In the genomic region with DNA sequence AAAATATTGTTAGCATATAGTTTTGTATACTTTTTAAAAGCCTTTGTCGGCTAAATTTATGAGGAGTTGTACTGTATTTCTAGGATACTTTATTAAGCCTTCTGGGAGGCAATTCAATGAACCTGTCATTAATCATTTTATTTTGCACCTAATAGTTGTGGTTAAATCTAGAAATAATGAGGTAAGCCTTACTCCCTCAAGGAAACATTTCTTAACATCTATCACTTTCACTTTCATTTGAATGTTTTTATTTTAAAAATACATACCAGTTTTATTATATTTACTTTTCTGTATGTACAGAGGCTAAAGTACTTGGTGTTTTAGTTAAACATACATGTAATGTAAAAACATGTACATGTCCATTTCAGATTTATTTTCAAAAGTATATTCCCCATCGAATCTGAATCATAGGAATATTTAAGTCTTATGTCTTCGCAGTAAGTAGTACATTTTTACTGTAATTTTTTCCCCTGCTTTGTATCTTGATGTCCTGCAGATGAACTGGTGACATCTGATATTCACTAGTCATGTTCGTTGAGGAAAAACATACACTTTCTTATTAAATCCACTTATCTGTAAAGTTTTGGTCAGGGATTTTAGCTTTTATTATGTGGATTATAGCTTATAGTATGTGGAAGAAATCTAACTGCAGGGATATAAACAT, we compare ENCODE assay signal across 11 cellular contexts.
DNase-seq lines count a peak whose midpoint lies in the region; ATAC-seq, FAIRE-seq and TF ChIP-seq lines count a peak whose summit lies in the region.
"Had no signal": no experiment of that assay in that cellular context is flagged by ENCODE, and none has a peak within 500 bp of the region (broad histone marks: within the 10 kb centered on the region; RNA-seq: fewer than 3 reads in every experiment).

No MANE protein-coding gene starts in this region.

- DNase-seq in breast epithelium (ENCODE audit: low spot score in 2 of 2) (no peak), MCF 10A (ENCODE audit: unreplicated experiment) (no peak), HepG2 (ENCODE audit: low spot score) (no peak), tibial artery (no peak), GM19238 (ENCODE audit: insufficient read length, low spot score) (no peak), retina (no peak), GM12892 (ENCODE audit: insufficient read length) (no peak)
- DNase-seq in activated naive CD8-positive, alpha-beta T cell treated with anti-CD3 and anti-CD28 coated beads, Interleukin-2, amount 10 ng/mL, durations not matched to agents 7 days and 5 days, result no peak
- DNase-seq: activated B cell treated with CpG ODN at 0.5 μM for 24 hours, cortex of kidney, NCI-H2029 had no signal

- H3K9ac ChIP-seq in HepG2 (ENCODE audit: insufficient read depth, low read depth, low read length), result no peak overlapping the region

- ATAC-seq in activated naive CD8-positive, alpha-beta T cell treated with anti-CD3 and anti-CD28 coated beads, Interleukin-2, amount 10 ng/mL, durations not matched to agents 7 days and 5 days (ENCODE audit: low read depth), result no peak
- ATAC-seq in HepG2, result no peak

- BruUV-seq in MCF 10A (replicated peaks; lab: Mats Ljungman, UMichigan) (no TSS peak), HepG2 (replicated peaks; lab: Mats Ljungman, UMichigan) (no TSS peak)

- no peaks in the 10 kb centered on the region for H3K27me3 Mint-ChIP-seq in MCF 10A (ENCODE audit: insufficient read depth, unreplicated experiment)
- no peaks in the 10 kb centered on the region for H3K27me3 Mint-ChIP-seq in activated naive CD8-positive, alpha-beta T cell treated with anti-CD3 and anti-CD28 coated beads, Interleukin-2, amount 10 ng/mL, durations not matched to agents 7 days and 5 days
- H3K27me3 Mint-ChIP-seq: activated B cell treated with CpG ODN at 0.5 μM for 24 hours had no signal

- POLR2A ChIA-PET in MCF 10A (lab: Yijun Ruan, JAX) (interaction anchor here (0.6 kb wide), 1 partner anchor 95 kb away, joined by 4 read pairs; no protein-coding TSS in a partner anchor), HepG2 (lab: Yijun Ruan, JAX) (no interaction called here)
- POLR2A ChIA-PET in activated naive CD8-positive, alpha-beta T cell treated with anti-CD3 and anti-CD28 coated beads, Interleukin-2, amount 10 ng/mL, durations not matched to agents 7 days and 5 days (lab: Charles Lee), result no interaction called here

- intact Hi-C loops in breast epithelium (cut with DNase I; ENCODE audit: low total_unique reads), result no loop called here
- intact Hi-C loops in MCF 10A (cut with micrococcal nuclease), result no loop called here
- intact Hi-C loops in HepG2 (cut with micrococcal nuclease; ENCODE audit: unreplicated experiment), result no loop called here
- intact Hi-C loops in tibial artery (cut with DNase I; ENCODE audit: low total_unique reads), result no loop called here

- H3K27ac ChIP-seq in breast epithelium (no peak overlapping the region), HepG2 (ENCODE audit: extremely low read length, insufficient read depth, low read length) (no peak overlapping the region), tibial artery (peak overlapping the region in 1 of 2 donors; percentile 7)

- H3K36me3 ChIP-seq in breast epithelium (no peaks in the 10 kb centered on the region), HepG2 (replicated peaks in 1 of 2; ENCODE audit: control insufficient read depth in 1 of 2, insufficient read depth in 2 of 2, low read length in 2 of 2) (no peaks in the 10 kb centered on the region), tibial artery (no peaks in the 10 kb centered on the region)

- H3K4me1 ChIP-seq in breast epithelium (no peaks in the 10 kb centered on the region), HepG2 (ENCODE audit: insufficient read depth, low read length) (peaks cover 32% of the 10 kb centered on the region), tibial artery (peaks cover 0 to 17% (median 4%) of the 10 kb centered on the region in 4 donors)

- H3K27me3 ChIP-seq in breast epithelium (no peaks in the 10 kb centered on the region), HepG2 (ENCODE audit: control insufficient read depth in 1 of 2, insufficient read depth in 2 of 2, low read length in 2 of 2) (no peaks in the 10 kb centered on the region; a peak in 1 of 5 replicates), tibial artery (no peaks in the 10 kb centered on the region)

- TF ChIP-seq CTCF in breast epithelium (IDR thresholded peaks at IDR 0.05), result no peak
- TF ChIP-seq CTCF in MCF 10A (IDR thresholded peaks at IDR 0.05; ENCODE audit: unreplicated experiment), result no peak
- TF ChIP-seq CTCF in HepG2 (CRISPR knock-in tag; IDR thresholded peaks at IDR 0.05), result no peak
- TF ChIP-seq CTCF in tibial artery (IDR thresholded peaks at IDR 0.05), result no peak

- no peak overlapping the region for H3K27ac Mint-ChIP-seq in MCF 10A (ENCODE audit: low read depth, unreplicated experiment)
- H3K27ac Mint-ChIP-seq in activated naive CD8-positive, alpha-beta T cell treated with anti-CD3 and anti-CD28 coated beads, Interleukin-2, amount 10 ng/mL, durations not matched to agents 7 days and 5 days, result peak overlapping the region; percentile 79
- H3K27ac Mint-ChIP-seq: activated B cell treated with CpG ODN at 0.5 μM for 24 hours had no signal

- TF ChIP-seq RAD21 in HepG2 (CRISPR knock-in tag; IDR thresholded peaks at IDR 0.05), result no peak

- no peaks in the 10 kb centered on the region for H3K9me3 ChIP-seq in breast epithelium
- H3K9me3 ChIP-seq in HepG2 (ENCODE audit: low read length), result no peaks in the 10 kb centered on the region
- H3K9me3 ChIP-seq in tibial artery, result no peaks in the 10 kb centered on the region

- H3K36me3 Mint-ChIP-seq in MCF 10A (ENCODE audit: insufficient read depth, unreplicated experiment), result no peaks in the 10 kb centered on the region
- no peaks in the 10 kb centered on the region for H3K36me3 Mint-ChIP-seq in activated naive CD8-positive, alpha-beta T cell treated with anti-CD3 and anti-CD28 coated beads, Interleukin-2, amount 10 ng/mL, durations not matched to agents 7 days and 5 days

- no peak overlapping the region for H3K4me3 Mint-ChIP-seq in MCF 10A (ENCODE audit: unreplicated experiment)
- H3K4me3 Mint-ChIP-seq in activated naive CD8-positive, alpha-beta T cell treated with anti-CD3 and anti-CD28 coated beads, Interleukin-2, amount 10 ng/mL, durations not matched to agents 7 days and 5 days, result peak overlapping the region; percentile 68
- H3K4me3 Mint-ChIP-seq: activated B cell treated with CpG ODN at 0.5 μM for 24 hours had no signal

- peak overlapping the region in 2 of 3 donors; percentile 14 to 43 for H3K4me3 ChIP-seq in breast epithelium
- H3K4me3 ChIP-seq in HepG2 (replicated peaks in 1 of 3; ENCODE audit: insufficient read depth in 1 of 3, low read depth in 2 of 3, low read length in 3 of 3), result no peak overlapping the region
- H3K4me3 ChIP-seq in tibial artery, result peak overlapping the region; percentile 23 to 35

- H3K4me1 Mint-ChIP-seq in MCF 10A (ENCODE audit: insufficient read depth, unreplicated experiment), result peaks cover 15% of the 10 kb centered on the region
- H3K4me1 Mint-ChIP-seq in activated naive CD8-positive, alpha-beta T cell treated with anti-CD3 and anti-CD28 coated beads, Interleukin-2, amount 10 ng/mL, durations not matched to agents 7 days and 5 days, result peaks cover 10% of the 10 kb centered on the region

- in situ Hi-C loops in HepG2 (cut with HindIII; ENCODE audit: extremely low pct_ligation_motif_present, low pct_unique_long_range_greater_than_20kb), result no loop called here

- 52% methylated on average over 4 of the region's 4 CpGs for WGBS in HepG2 (ENCODE audit: low lambda C conversion rate)

- no peak for TF ChIP-seq EP300 in HepG2 (IDR thresholded peaks at IDR 0.05; ENCODE audit: low read depth in 2 of 2, low read length in 2 of 2)
- TF ChIP-seq EP300 in HepG2 (CRISPR knock-in tag; IDR thresholded peaks at IDR 0.05; ENCODE audit: borderline replicate concordance), result no peak

- TF ChIP-seq POLR2A in breast epithelium (IDR thresholded peaks at IDR 0.05) (no peak), HepG2 (IDR thresholded peaks at IDR 0.05; ENCODE audit: insufficient read depth in 1 of 2, low read depth in 2 of 2, low read length in 2 of 2) (no peak), GM12892 (IDR thresholded peaks at IDR 0.05; ENCODE audit: low read depth, low read length) (no peak)

- CTCF ChIA-PET in MCF 10A (lab: Yijun Ruan, JAX) (no interaction called here), HepG2 (lab: Yijun Ruan, JAX; ENCODE audit: low intra/inter-chr PET ratio, low total read pairs) (no interaction called here)

- FAIRE-seq in HepG2 (lab: Jason Lieb, UNC), result no peak
- no peak for FAIRE-seq in GM12892 (lab: Jason Lieb, UNC)

- no peaks in the 10 kb centered on the region for H3K9me3 Mint-ChIP-seq in MCF 10A (ENCODE audit: unreplicated experiment)
- H3K9me3 Mint-ChIP-seq in activated naive CD8-positive, alpha-beta T cell treated with anti-CD3 and anti-CD28 coated beads, Interleukin-2, amount 10 ng/mL, durations not matched to agents 7 days and 5 days, result no peaks in the 10 kb centered on the region
- H3K9me3 Mint-ChIP-seq: activated B cell treated with CpG ODN at 0.5 μM for 24 hours had no signal

- no peaks in the 10 kb centered on the region for H3K79me2 ChIP-seq in HepG2 (ENCODE audit: insufficient read depth, low read length)

- peak overlapping the region; percentile 27; the same call in 1 of the 2 replicates for H3K4me2 ChIP-seq in HepG2 (ENCODE audit: low read depth, low read length)

- H2AFZ ChIP-seq in HepG2 (ENCODE audit: low read length), result no peak overlapping the region

- H4K20me1 ChIP-seq in HepG2 (ENCODE audit: insufficient read depth, low read length), result no peaks in the 10 kb centered on the region

TF ChIP-seq in HepG2, 621 proteins besides CTCF, POLR2A, EP300 and RAD21:
- peak in 1 of 2 experiments; percentile 67; a peak in 3 of 4 replicates for TF ChIP-seq MAFK (conservative IDR thresholded peaks at IDR 0.05 in 1 of 2, IDR thresholded peaks at IDR 0.05 in 1 of 2; ENCODE audit: low read length in 2 of 2)
- peak; percentile 53; the same call in 1 of the 2 replicates for TF ChIP-seq MAFF (IDR thresholded peaks at IDR 0.05; ENCODE audit: low read depth, low read length)
- TF ChIP-seq, protein P1, sequence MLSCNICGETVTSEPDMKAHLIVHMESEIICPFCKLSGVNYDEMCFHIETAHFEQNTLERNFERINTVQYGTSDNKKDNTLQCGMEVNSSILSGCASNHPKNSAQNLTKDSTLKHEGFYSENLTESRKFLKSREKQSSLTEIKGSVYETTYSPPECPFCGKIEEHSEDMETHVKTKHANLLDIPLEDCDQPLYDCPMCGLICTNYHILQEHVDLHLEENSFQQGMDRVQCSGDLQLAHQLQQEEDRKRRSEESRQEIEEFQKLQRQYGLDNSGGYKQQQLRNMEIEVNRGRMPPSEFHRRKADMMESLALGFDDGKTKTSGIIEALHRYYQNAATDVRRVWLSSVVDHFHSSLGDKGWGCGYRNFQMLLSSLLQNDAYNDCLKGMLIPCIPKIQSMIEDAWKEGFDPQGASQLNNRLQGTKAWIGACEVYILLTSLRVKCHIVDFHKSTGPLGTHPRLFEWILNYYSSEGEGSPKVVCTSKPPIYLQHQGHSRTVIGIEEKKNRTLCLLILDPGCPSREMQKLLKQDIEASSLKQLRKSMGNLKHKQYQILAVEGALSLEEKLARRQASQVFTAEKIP (CRISPR knock-in tag; IDR thresholded peaks at IDR 0.05; ENCODE audit: borderline replicate concordance), result no peak
TF ChIP-seq in HepG2: peak in this region for 2.

Comparison
In these comparisons a context has a peak if more than half of its experiments do, and no peak if none do; other contexts are left out.
1. H3K4me3 ChIP-seq: peak in breast epithelium (2 of 3) and tibial artery (2 of 2); none in HepG2 (0 of 3).